In the genomic region with DNA sequence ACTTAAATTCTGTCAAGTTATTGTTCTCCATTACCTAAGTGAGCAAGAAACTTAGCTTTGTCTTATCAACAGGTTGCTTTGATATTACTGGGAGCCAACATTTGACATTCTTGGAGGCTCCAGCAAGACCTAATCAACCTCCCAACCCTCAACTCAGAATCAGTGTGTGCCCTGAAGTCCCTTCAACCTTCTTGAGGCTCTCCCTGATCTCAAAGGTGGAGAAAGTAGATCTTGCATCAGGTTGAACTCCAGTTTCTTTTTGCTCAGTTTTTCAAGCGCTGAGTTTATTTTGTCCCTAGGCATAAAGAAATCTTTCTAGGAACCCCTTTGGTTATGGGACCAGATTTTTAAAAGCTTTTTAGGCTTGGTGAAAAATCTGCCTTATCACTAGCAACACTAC, we compare ENCODE assay signal across 8 cellular contexts. TPM values are rescaled to one million over a fixed set of nuclear protein-coding genes. Genes with fewer than 3 reads are reported as not detected.
DNase-seq lines count a peak whose midpoint lies in the region; ATAC-seq and TF ChIP-seq lines count a peak whose summit lies in the region.

No MANE protein-coding gene starts in this region.

- H3K36me3 ChIP-seq in BE2C (no peaks in the 10 kb centered on the region), Karpas-422 (ENCODE audit: insufficient read depth, low read length) (peaks cover 28% of the 10 kb centered on the region)
- peaks cover 0 to 9% (median 3%) of the 10 kb centered on the region in 3 experiments for H3K36me3 ChIP-seq in naive thymus-derived CD4-positive, alpha-beta T cell (ENCODE audit: control insufficient read depth in 2 of 3, insufficient read depth in 3 of 3, low read length in 3 of 3)

- TF ChIP-seq CTCF in BE2C (IDR thresholded peaks at IDR 0.05; ENCODE audit: low read depth, low read length) (no peak), cardiac fibroblast (IDR thresholded peaks at IDR 0.05; ENCODE audit: low read depth, low read length) (no peak)

- H3K27ac ChIP-seq in Karpas-422 (ENCODE audit: low read length), result peak overlapping the region; percentile 76
- peak overlapping the region; percentile 81 for H3K27ac ChIP-seq in naive thymus-derived CD4-positive, alpha-beta T cell (ENCODE audit: low read depth, low read length)

- peaks cover 18% of the 10 kb centered on the region for H3K79me2 ChIP-seq in Karpas-422 (ENCODE audit: low read length)

- H4K20me1 ChIP-seq in Karpas-422 (ENCODE audit: insufficient read depth, low read depth, low read length), result no peaks in the 10 kb centered on the region

- no peaks in the 10 kb centered on the region for H3K4me1 ChIP-seq in BE2C
- peaks cover 63% of the 10 kb centered on the region for H3K4me1 ChIP-seq in Karpas-422 (ENCODE audit: low read length)
- peaks cover 19 to 24% of the 10 kb centered on the region in 2 donors for H3K4me1 ChIP-seq in naive thymus-derived CD4-positive, alpha-beta T cell (ENCODE audit: control insufficient read depth in 2 of 2, insufficient read depth in 2 of 2, low read length in 2 of 2)

- ATAC-seq in naive thymus-derived CD4-positive, alpha-beta T cell, result no peak
- no peak for ATAC-seq in GM18502 (IDR thresholded peaks at IDR 0.05; ENCODE audit: poor library complexity, unreplicated experiment)

- H3K27me3 ChIP-seq in BE2C (peaks cover 7% of the 10 kb centered on the region; the same call in 1 of the 2 replicates), Karpas-422 (ENCODE audit: low read length) (no peaks in the 10 kb centered on the region)
- H3K27me3 ChIP-seq in naive thymus-derived CD4-positive, alpha-beta T cell (ENCODE audit: control insufficient read depth in 2 of 2, insufficient read depth in 2 of 2, low read length in 2 of 2), result no peaks in the 10 kb centered on the region

- peak overlapping the region; percentile 49; the same call in 1 of the 2 replicates for H2AFZ ChIP-seq in Karpas-422 (ENCODE audit: low read length)

- peaks cover 0 to 20% (median 8%) of the 10 kb centered on the region in 5 donors for H3K36me3 Mint-ChIP-seq in naive thymus-derived CD4-positive, alpha-beta T cell

- peak overlapping the region; percentile 95 to 100 (median 98) for H3K4me3 Mint-ChIP-seq in naive thymus-derived CD4-positive, alpha-beta T cell

- H3K9me3 ChIP-seq in BE2C (no peaks in the 10 kb centered on the region), Karpas-422 (ENCODE audit: low read length) (no peaks in the 10 kb centered on the region)
- H3K9me3 ChIP-seq in naive thymus-derived CD4-positive, alpha-beta T cell (ENCODE audit: control insufficient read depth in 2 of 3, low read length in 3 of 3), result no peaks in the 10 kb centered on the region

- peak overlapping the region; percentile 98 for H3K4me2 ChIP-seq in Karpas-422 (ENCODE audit: low read depth, low read length, poor library complexity, severe bottlenecking)

- H3K27me3 Mint-ChIP-seq in naive thymus-derived CD4-positive, alpha-beta T cell, result no peaks in the 10 kb centered on the region

- POLR2A ChIA-PET in naive thymus-derived CD4-positive, alpha-beta T cell (lab: Charles Lee), result interaction anchor here (1.0 to 2.0 kb wide), 5 partner anchors 8 to 472 kb away, joined by 3 to 10 read pairs (median 3); no protein-coding TSS in a partner anchor

- no peaks in the 10 kb centered on the region for H3K9me2 ChIP-seq in Karpas-422 (replicated peaks; ENCODE audit: insufficient read depth, low read length)

- no peaks in the 10 kb centered on the region for H3K9me3 Mint-ChIP-seq in naive thymus-derived CD4-positive, alpha-beta T cell

- CTCF ChIA-PET in naive thymus-derived CD4-positive, alpha-beta T cell (lab: Charles Lee), result interaction anchor here (0.6 to 2.0 kb wide), 3 partner anchors 14 to 1611 kb away, joined by 3 to 15 read pairs (median 4); no protein-coding TSS in a partner anchor

- H3K4me3 ChIP-seq in BE2C (ENCODE audit: low read depth, low read length) (peak overlapping the region; percentile 28; the same call in 1 of the 2 replicates), Karpas-422 (ENCODE audit: low read length) (peak overlapping the region; percentile 94), cardiac fibroblast (replicated peaks in 1 of 2; ENCODE audit: low read depth in 2 of 2, low read length in 2 of 2) (peak overlapping the region; percentile 59 to 96)
- peak overlapping the region; percentile 97 for H3K4me3 ChIP-seq in naive thymus-derived CD4-positive, alpha-beta T cell (ENCODE audit: low read length)

- DNase-seq in BE2C, result no peak
- DNase-seq in Karpas-422, result peak; percentile 54
- DNase-seq in cardiac fibroblast (ENCODE audit: low read depth in 2 of 2), result no peak
- no peak for DNase-seq in naive thymus-derived CD4-positive, alpha-beta T cell
- no peak for DNase-seq in dedifferentiated amniotic fluid mesenchymal stem cell (ENCODE audit: extremely low spot score)
- no peak for DNase-seq in NCI-H1694 treated with DMSO at 0.1 percent for 48 hours (lab: John Stamatoyannopoulos, UW)
- DNase-seq in NCI-H446 (lab: John Stamatoyannopoulos, UW), result no peak

- H3K27ac Mint-ChIP-seq in naive thymus-derived CD4-positive, alpha-beta T cell, result peak overlapping the region; percentile 93 to 99 (median 97)

- peaks cover 46 to 76% (median 54%) of the 10 kb centered on the region in 7 donors for H3K4me1 Mint-ChIP-seq in naive thymus-derived CD4-positive, alpha-beta T cell

- intact Hi-C loops in naive thymus-derived CD4-positive, alpha-beta T cell (cut with micrococcal nuclease), result loop anchor here (1.0 to 10.0 kb wide), 12 partner anchors 8 to 1819 kb away; a partner anchor contains a TSS

- peak overlapping the region; percentile 74 for H3K9ac ChIP-seq in Karpas-422 (ENCODE audit: low read length)

RNA-seq across cellular contexts. Expression of a gene that starts 1.4 kb away (rescaled TPM):
- 0.31 TPM for polyA plus RNA-seq in BE2C (2012; ENCODE audit: insufficient read depth, insufficient read length, low read depth)
- 48.2 and 64.1 TPM in 2 replicates for total RNA-seq in Karpas-422 (2014; rRNA removed; shearing (Covaris generic); ENCODE audit: low replicate concordance)
- total RNA-seq in naive thymus-derived CD4-positive, alpha-beta T cell, result 100 to 1,000 TPM in 3 of 5 experiments, 10 to 100 TPM in 2; 73.1 to 138 (median 117) TPM
- polyA plus RNA-seq in naive thymus-derived CD4-positive, alpha-beta T cell, result 10 to 100 TPM; 23.0 to 32.0 TPM

RNA-seq across cellular contexts. Expression of a gene that starts 27.8 kb away (rescaled TPM):
- polyA plus RNA-seq in BE2C (2012; ENCODE audit: insufficient read depth, insufficient read length, low read depth), result 0.31 TPM
- total RNA-seq in Karpas-422 (2014; rRNA removed; shearing (Covaris generic); ENCODE audit: low replicate concordance), result 8.4 and 9.2 TPM in 2 replicates
- 1 to 10 TPM in 4 of 5 experiments, under 1 TPM in 1; 0.22 to 3.9 (median 2.2) TPM for total RNA-seq in naive thymus-derived CD4-positive, alpha-beta T cell
- under 1 TPM; 0.22 to 0.35 TPM for polyA plus RNA-seq in naive thymus-derived CD4-positive, alpha-beta T cell

RNA-seq across cellular contexts. Expression of a gene that starts 37.1 kb away (rescaled TPM):
- polyA plus RNA-seq in BE2C (2012; ENCODE audit: insufficient read depth, insufficient read length, low read depth), result 0.26 TPM
- total RNA-seq in Karpas-422 (2014; rRNA removed; shearing (Covaris generic); ENCODE audit: low replicate concordance), result 10.7 and 19.9 TPM in 2 replicates
- 10 to 100 TPM in 1 of 5 experiments, under 1 TPM in 3, not detected in 1; 0.11 to 79.8 (median 0.42) TPM for total RNA-seq in naive thymus-derived CD4-positive, alpha-beta T cell
- polyA plus RNA-seq in naive thymus-derived CD4-positive, alpha-beta T cell, result not detected

RNA-seq across cellular contexts. Expression of a gene that starts 58.0 kb away (rescaled TPM):
- not detected for polyA plus RNA-seq in BE2C (2012; ENCODE audit: insufficient read depth, insufficient read length, low read depth)
- not detected in 2 replicates for total RNA-seq in Karpas-422 (2014; rRNA removed; shearing (Covaris generic); ENCODE audit: low replicate concordance)
- not detected for total RNA-seq in naive thymus-derived CD4-positive, alpha-beta T cell
- polyA plus RNA-seq in naive thymus-derived CD4-positive, alpha-beta T cell, result not detected

Comparison
In these comparisons a context has a peak if more than half of its experiments do, and no peak if none do; other contexts are left out.
1. H3K4me3 ChIP-seq: peak in every context shown above with its lines; median percentile 97 in naive thymus-derived CD4-positive, alpha-beta T cell; 94 in Karpas-422; 78 in cardiac fibroblast; 28 in BE2C.